ENCODE assay signal across 1 cellular context in the genomic region with DNA sequence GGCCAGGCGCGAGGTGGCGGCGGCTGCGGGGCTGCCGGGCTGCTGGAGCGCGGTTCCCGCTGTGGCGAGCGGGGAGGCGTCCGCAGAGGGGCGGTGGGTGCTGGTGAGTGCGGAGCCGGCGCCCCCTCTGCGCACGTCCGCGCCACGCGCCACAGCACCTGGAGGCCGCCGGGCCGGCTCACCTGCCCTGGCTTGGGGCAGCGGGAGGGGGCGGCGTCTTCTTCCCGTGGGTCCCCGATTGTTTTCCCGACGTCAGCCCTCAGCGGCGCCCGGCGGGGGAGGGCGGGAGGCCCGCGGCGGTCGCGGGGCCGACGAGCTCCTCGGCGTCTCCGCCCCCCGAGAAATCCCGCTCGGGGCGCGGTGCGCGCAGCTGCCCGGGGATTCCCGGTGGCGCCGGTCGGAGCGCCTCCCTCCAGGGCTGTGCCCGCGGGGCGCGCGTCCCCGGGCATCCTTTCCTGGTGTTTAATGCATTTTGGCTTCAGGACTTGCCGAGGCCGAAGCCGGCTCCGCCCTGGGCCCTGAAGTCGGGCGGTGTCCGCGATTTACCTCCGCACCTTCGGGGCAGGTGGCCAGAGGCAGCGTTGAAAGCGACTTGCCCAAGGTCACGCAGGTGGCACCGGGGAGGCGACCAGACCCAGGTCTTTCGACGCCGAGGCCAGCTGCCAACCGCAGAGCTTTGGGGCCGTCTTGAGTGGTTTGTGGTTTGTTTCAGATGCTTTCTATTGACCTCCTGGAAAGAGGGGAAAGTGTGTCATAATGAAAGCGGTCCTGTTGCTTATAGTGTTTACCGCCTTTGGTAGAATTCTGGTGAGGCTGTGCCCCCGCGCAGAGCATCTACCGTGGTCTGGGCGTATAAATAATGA.
TF ChIP-seq lines count a peak whose summit lies in the region.

No MANE protein-coding gene starts in this region.

TF ChIP-seq in HepG2, 621 proteins besides CTCF, POLR2A, EP300 and RAD21 (continued from another document and continues in another):
- TF ChIP-seq, protein P1, sequence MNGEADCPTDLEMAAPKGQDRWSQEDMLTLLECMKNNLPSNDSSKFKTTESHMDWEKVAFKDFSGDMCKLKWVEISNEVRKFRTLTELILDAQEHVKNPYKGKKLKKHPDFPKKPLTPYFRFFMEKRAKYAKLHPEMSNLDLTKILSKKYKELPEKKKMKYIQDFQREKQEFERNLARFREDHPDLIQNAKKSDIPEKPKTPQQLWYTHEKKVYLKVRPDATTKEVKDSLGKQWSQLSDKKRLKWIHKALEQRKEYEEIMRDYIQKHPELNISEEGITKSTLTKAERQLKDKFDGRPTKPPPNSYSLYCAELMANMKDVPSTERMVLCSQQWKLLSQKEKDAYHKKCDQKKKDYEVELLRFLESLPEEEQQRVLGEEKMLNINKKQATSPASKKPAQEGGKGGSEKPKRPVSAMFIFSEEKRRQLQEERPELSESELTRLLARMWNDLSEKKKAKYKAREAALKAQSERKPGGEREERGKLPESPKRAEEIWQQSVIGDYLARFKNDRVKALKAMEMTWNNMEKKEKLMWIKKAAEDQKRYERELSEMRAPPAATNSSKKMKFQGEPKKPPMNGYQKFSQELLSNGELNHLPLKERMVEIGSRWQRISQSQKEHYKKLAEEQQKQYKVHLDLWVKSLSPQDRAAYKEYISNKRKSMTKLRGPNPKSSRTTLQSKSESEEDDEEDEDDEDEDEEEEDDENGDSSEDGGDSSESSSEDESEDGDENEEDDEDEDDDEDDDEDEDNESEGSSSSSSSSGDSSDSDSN (CRISPR knock-in tag; IDR thresholded peaks at IDR 0.05), result peak; percentile 80
- TF ChIP-seq ZNF720 (CRISPR knock-in tag; IDR thresholded peaks at IDR 0.05) (no peak), SP4 (CRISPR knock-in tag; IDR thresholded peaks at IDR 0.05) (0 out of 2 replicates have a peak, but pooled peaks have one; percentile 40), ZNF552 (CRISPR knock-in tag; IDR thresholded peaks at IDR 0.05; ENCODE audit: borderline replicate concordance) (no peak), TOPORS (CRISPR knock-in tag; IDR thresholded peaks at IDR 0.05) (no peak; the same call in 1 of the 2 replicates), NFRKB (IDR thresholded peaks at IDR 0.05) (no peak), CBX2 (IDR thresholded peaks at IDR 0.05; ENCODE audit: low read depth, low read length) (no peak), CBX2 (CRISPR knock-in tag; IDR thresholded peaks at IDR 0.05; ENCODE audit: low read depth) (no peak), FLYWCH1 (CRISPR knock-in tag; IDR thresholded peaks at IDR 0.05) (no peak), CHCHD3 (CRISPR knock-in tag; IDR thresholded peaks at IDR 0.05) (no peak), SP2 (CRISPR knock-in tag; IDR thresholded peaks at IDR 0.05) (no peak), HCFC1 (IDR thresholded peaks at IDR 0.05; ENCODE audit: low read depth, low read length) (no peak), IKZF4 (CRISPR knock-in tag; IDR thresholded peaks at IDR 0.05; ENCODE audit: borderline replicate concordance, low read depth, not compliant biosample characterization) (no peak), ZNF282 (IDR thresholded peaks at IDR 0.05; ENCODE audit: partially characterized antibody) (no peak), XBP1 (CRISPR knock-in tag; IDR thresholded peaks at IDR 0.05) (no peak), HNRNPLL (IDR thresholded peaks at IDR 0.05; ENCODE audit: low read depth, low read length, poor library complexity, severe bottlenecking) (no peak), NBN (conservative IDR thresholded peaks at IDR 0.05) (no peak), ZNF570 (CRISPR knock-in tag; IDR thresholded peaks at IDR 0.05; ENCODE audit: borderline replicate concordance) (no peak), ZNF558 (CRISPR knock-in tag; IDR thresholded peaks at IDR 0.05; ENCODE audit: borderline replicate concordance) (no peak), TCF12 (IDR thresholded peaks at IDR 0.05) (no peak), TCF12 (CRISPR knock-in tag; IDR thresholded peaks at IDR 0.05) (0 out of 2 replicates have a peak, but pooled peaks have one; percentile 8), ZNF253 (CRISPR knock-in tag; IDR thresholded peaks at IDR 0.05; ENCODE audit: borderline replicate concordance) (no peak), NR2F6 (IDR thresholded peaks at IDR 0.05) (no peak), NR2F6 (CRISPR knock-in tag; IDR thresholded peaks at IDR 0.05) (no peak), MYNN (CRISPR knock-in tag; IDR thresholded peaks at IDR 0.05; ENCODE audit: low read depth) (no peak), RARA (CRISPR knock-in tag; IDR thresholded peaks at IDR 0.05) (no peak), FOXJ3 (CRISPR knock-in tag; IDR thresholded peaks at IDR 0.05; ENCODE audit: borderline replicate concordance) (no peak), KLF15 (CRISPR knock-in tag; IDR thresholded peaks at IDR 0.05; ENCODE audit: borderline replicate concordance) (no peak), ZFYVE20 (CRISPR knock-in tag; IDR thresholded peaks at IDR 0.05; ENCODE audit: borderline replicate concordance, low read depth) (no peak)
- TF ChIP-seq, protein P2, sequence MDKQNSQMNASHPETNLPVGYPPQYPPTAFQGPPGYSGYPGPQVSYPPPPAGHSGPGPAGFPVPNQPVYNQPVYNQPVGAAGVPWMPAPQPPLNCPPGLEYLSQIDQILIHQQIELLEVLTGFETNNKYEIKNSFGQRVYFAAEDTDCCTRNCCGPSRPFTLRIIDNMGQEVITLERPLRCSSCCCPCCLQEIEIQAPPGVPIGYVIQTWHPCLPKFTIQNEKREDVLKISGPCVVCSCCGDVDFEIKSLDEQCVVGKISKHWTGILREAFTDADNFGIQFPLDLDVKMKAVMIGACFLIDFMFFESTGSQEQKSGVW (CRISPR knock-in tag; IDR thresholded peaks at IDR 0.05; ENCODE audit: borderline replicate concordance), result no peak
- TF ChIP-seq, protein P3, sequence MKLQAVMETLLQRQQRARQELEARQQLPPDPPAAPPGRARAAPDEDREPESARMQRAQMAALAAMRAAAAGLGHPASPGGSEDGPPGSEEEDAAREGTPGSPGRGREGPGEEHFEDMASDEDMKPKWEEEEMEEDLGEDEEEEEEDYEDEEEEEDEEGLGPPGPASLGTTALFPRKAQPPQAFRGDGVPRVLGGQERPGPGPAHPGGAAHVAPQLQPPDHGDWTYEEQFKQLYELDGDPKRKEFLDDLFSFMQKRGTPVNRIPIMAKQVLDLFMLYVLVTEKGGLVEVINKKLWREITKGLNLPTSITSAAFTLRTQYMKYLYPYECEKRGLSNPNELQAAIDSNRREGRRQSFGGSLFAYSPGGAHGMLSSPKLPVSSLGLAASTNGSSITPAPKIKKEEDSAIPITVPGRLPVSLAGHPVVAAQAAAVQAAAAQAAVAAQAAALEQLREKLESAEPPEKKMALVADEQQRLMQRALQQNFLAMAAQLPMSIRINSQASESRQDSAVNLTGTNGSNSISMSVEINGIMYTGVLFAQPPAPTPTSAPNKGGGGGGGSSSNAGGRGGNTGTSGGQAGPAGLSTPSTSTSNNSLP (IDR thresholded peaks at IDR 0.05; ENCODE audit: low read depth, low read length), result no peak
- TF ChIP-seq, protein P4, sequence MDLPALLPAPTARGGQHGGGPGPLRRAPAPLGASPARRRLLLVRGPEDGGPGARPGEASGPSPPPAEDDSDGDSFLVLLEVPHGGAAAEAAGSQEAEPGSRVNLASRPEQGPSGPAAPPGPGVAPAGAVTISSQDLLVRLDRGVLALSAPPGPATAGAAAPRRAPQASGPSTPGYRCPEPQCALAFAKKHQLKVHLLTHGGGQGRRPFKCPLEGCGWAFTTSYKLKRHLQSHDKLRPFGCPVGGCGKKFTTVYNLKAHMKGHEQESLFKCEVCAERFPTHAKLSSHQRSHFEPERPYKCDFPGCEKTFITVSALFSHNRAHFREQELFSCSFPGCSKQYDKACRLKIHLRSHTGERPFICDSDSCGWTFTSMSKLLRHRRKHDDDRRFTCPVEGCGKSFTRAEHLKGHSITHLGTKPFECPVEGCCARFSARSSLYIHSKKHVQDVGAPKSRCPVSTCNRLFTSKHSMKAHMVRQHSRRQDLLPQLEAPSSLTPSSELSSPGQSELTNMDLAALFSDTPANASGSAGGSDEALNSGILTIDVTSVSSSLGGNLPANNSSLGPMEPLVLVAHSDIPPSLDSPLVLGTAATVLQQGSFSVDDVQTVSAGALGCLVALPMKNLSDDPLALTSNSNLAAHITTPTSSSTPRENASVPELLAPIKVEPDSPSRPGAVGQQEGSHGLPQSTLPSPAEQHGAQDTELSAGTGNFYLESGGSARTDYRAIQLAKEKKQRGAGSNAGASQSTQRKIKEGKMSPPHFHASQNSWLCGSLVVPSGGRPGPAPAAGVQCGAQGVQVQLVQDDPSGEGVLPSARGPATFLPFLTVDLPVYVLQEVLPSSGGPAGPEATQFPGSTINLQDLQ (CRISPR knock-in tag; IDR thresholded peaks at IDR 0.05), result 0 out of 2 replicates have a peak, but pooled peaks have one; percentile 28
- TF ChIP-seq, protein P5, sequence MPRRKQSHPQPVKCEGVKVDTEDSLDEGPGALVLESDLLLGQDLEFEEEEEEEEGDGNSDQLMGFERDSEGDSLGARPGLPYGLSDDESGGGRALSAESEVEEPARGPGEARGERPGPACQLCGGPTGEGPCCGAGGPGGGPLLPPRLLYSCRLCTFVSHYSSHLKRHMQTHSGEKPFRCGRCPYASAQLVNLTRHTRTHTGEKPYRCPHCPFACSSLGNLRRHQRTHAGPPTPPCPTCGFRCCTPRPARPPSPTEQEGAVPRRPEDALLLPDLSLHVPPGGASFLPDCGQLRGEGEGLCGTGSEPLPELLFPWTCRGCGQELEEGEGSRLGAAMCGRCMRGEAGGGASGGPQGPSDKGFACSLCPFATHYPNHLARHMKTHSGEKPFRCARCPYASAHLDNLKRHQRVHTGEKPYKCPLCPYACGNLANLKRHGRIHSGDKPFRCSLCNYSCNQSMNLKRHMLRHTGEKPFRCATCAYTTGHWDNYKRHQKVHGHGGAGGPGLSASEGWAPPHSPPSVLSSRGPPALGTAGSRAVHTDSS (CRISPR knock-in tag; conservative IDR thresholded peaks at IDR 0.05), result no peak
- TF ChIP-seq, protein P6, sequence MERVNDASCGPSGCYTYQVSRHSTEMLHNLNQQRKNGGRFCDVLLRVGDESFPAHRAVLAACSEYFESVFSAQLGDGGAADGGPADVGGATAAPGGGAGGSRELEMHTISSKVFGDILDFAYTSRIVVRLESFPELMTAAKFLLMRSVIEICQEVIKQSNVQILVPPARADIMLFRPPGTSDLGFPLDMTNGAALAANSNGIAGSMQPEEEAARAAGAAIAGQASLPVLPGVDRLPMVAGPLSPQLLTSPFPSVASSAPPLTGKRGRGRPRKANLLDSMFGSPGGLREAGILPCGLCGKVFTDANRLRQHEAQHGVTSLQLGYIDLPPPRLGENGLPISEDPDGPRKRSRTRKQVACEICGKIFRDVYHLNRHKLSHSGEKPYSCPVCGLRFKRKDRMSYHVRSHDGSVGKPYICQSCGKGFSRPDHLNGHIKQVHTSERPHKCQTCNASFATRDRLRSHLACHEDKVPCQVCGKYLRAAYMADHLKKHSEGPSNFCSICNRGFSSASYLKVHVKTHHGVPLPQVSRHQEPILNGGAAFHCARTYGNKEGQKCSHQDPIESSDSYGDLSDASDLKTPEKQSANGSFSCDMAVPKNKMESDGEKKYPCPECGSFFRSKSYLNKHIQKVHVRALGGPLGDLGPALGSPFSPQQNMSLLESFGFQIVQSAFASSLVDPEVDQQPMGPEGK (CRISPR knock-in tag; IDR thresholded peaks at IDR 0.05), result peak; percentile 57
- TF ChIP-seq, protein P7, sequence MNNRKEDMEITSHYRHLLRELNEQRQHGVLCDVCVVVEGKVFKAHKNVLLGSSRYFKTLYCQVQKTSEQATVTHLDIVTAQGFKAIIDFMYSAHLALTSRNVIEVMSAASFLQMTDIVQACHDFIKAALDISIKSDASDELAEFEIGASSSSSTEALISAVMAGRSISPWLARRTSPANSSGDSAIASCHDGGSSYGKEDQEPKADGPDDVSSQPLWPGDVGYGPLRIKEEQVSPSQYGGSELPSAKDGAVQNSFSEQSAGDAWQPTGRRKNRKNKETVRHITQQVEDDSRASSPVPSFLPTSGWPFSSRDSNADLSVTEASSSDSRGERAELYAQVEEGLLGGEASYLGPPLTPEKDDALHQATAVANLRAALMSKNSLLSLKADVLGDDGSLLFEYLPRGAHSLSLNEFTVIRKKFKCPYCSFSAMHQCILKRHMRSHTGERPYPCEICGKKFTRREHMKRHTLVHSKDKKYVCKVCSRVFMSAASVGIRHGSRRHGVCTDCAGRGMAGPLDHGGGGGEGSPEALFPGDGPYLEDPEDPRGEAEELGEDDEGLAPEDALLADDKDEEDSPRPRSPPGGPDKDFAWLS (CRISPR knock-in tag; IDR thresholded peaks at IDR 0.05; ENCODE audit: borderline replicate concordance), result no peak
- TF ChIP-seq, protein P8, sequence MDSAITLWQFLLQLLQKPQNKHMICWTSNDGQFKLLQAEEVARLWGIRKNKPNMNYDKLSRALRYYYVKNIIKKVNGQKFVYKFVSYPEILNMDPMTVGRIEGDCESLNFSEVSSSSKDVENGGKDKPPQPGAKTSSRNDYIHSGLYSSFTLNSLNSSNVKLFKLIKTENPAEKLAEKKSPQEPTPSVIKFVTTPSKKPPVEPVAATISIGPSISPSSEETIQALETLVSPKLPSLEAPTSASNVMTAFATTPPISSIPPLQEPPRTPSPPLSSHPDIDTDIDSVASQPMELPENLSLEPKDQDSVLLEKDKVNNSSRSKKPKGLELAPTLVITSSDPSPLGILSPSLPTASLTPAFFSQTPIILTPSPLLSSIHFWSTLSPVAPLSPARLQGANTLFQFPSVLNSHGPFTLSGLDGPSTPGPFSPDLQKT (CRISPR knock-in tag; IDR thresholded peaks at IDR 0.05; ENCODE audit: borderline replicate concordance), result no peak
- TF ChIP-seq, protein P9, sequence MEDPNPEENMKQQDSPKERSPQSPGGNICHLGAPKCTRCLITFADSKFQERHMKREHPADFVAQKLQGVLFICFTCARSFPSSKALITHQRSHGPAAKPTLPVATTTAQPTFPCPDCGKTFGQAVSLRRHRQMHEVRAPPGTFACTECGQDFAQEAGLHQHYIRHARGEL (CRISPR knock-in tag; IDR thresholded peaks at IDR 0.05), result no peak
- TF ChIP-seq, protein P10, sequence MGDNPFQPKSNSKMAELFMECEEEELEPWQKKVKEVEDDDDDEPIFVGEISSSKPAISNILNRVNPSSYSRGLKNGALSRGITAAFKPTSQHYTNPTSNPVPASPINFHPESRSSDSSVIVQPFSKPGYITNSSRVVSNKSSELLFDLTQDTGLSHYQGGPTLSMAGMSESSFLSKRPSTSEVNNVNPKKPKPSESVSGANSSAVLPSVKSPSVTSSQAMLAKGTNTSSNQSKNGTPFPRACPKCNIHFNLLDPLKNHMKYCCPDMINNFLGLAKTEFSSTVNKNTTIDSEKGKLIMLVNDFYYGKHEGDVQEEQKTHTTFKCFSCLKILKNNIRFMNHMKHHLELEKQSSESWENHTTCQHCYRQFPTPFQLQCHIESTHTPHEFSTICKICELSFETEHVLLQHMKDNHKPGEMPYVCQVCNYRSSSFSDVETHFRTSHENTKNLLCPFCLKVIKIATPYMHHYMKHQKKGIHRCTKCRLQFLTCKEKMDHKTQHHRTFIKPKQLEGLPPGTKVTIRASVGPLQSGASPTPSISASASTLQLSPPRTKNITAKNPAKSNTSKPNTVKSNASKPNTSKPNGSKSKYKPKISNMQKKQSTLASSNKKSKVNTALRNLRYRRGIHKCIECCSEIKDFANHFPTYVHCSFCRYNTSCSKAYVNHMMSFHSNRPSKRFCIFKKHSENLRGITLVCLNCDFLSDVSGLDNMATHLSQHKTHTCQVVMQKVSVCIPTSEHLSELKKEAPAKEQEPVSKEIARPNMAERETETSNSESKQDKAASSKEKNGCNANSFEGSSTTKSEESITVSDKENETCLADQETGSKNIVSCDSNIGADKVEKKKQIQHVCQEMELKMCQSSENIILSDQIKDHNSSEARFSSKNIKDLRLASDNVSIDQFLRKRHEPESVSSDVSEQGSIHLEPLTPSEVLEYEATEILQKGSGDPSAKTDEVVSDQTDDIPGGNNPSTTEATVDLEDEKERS (CRISPR knock-in tag; IDR thresholded peaks at IDR 0.05), result no peak
